ENCODE assay signal across 8 cellular contexts in genomic region chr15:72227720-72228119, GRCh38. TPM values are rescaled to one million over a fixed set of nuclear protein-coding genes. Genes with fewer than 3 reads are reported as not detected.
DNase-seq lines count a peak whose midpoint lies in the region; ATAC-seq and TF ChIP-seq lines count a peak whose summit lies in the region.

No MANE protein-coding gene starts in this region.

- TF ChIP-seq CTCF in GM12865 (IDR thresholded peaks at IDR 0.05; ENCODE audit: insufficient read depth, low read depth, low read length, missing control alignments) = no peak
- no peak for TF ChIP-seq CTCF in Panc1 (IDR thresholded peaks at IDR 0.05)
- no peak for TF ChIP-seq CTCF in coronary artery (IDR thresholded peaks at IDR 0.05)
- no peak for TF ChIP-seq CTCF in prostate gland (IDR thresholded peaks at IDR 0.05)
- no peak for TF ChIP-seq CTCF in GM20000 (IDR thresholded peaks at IDR 0.05; ENCODE audit: extremely low read depth, missing control alignments)
- TF ChIP-seq CTCF in body of pancreas (IDR thresholded peaks at IDR 0.05) = no peak

- peaks cover 49% of the 10 kb centered on the region for H3K4me1 ChIP-seq in Panc1 (ENCODE audit: control insufficient read depth, insufficient read depth, low read length)
- H3K4me1 ChIP-seq in prostate gland (replicated peaks) = peaks cover 23% of the 10 kb centered on the region
- peaks cover 35% of the 10 kb centered on the region for H3K4me1 ChIP-seq in body of pancreas

- ATAC-seq in Panc1 (no peak), body of pancreas (no peak)

- CTCF ChIA-PET in Panc1 (lab: Charles Lee) = interaction anchor here (0.7 to 1.7 kb wide), 2 partner anchors 26 to 1643 kb away, joined by 4 to 19 read pairs; no protein-coding TSS in a partner anchor

- 69% methylated on average over 4 of the region's 4 CpGs for WGBS in prostate gland
- 75 to 91% methylated on average over 4 of the region's 4 CpGs for WGBS in body of pancreas, 2 donors

- TF ChIP-seq POLR2A in prostate gland (IDR thresholded peaks at IDR 0.05) (no peak), body of pancreas (IDR thresholded peaks at IDR 0.05) (no peak)

- intact Hi-C loops in Panc1 (cut with micrococcal nuclease; ENCODE audit: unreplicated experiment) (no loop called here), prostate gland (cut with DNase I) (loop anchor here (10.0 kb wide), 1 partner anchor 113 kb away; the partner anchor contains the start of genes MYO9A and SENP8), body of pancreas (cut with DNase I) (no loop called here)

- POLR2A ChIA-PET in Panc1 (lab: Charles Lee) = interaction anchor here (0.6 to 0.7 kb wide), 3 partner anchors 26 to 295 kb away, joined by 5 to 9 read pairs (median 8); no protein-coding TSS in a partner anchor

- H3K4me3 ChIP-seq in GM12865 (ENCODE audit: low read depth, low read length) (peak overlapping the region; percentile 91), Panc1 (ENCODE audit: low read depth in 2 of 2, low read length in 2 of 2) (peak overlapping the region; percentile 84 to 97), coronary artery (peak overlapping the region; percentile 98), prostate gland (no peak overlapping the region), body of pancreas (no peak overlapping the region)

- H3K9me3 ChIP-seq in Panc1 (ENCODE audit: control insufficient read depth, insufficient read depth, low read depth, low read length) (no peaks in the 10 kb centered on the region), prostate gland (no peaks in the 10 kb centered on the region), body of pancreas (no peaks in the 10 kb centered on the region)

- peak; percentile 21 for DNase-seq in GM12865 (ENCODE audit: low read depth)
- DNase-seq in Panc1 (ENCODE audit: low read depth, low spot score) = no peak
- DNase-seq in coronary artery (ENCODE audit: low spot score) = no peak
- DNase-seq in prostate gland (ENCODE audit: low spot score) = no peak
- DNase-seq in GM20000 (ENCODE audit: low spot score) = no peak
- DNase-seq in stimulated activated CD8-positive, alpha-beta memory T cell treated with anti-CD3 and anti-CD28 coated beads, Interleukin-4, amount 100 ng/mL, for 48 hours = no peak
- DNase-seq in body of pancreas = no peak
- DNase-seq in mucosa of gallbladder (ENCODE audit: low spot score) = no peak

- peaks cover 25% of the 10 kb centered on the region for H3K36me3 ChIP-seq in Panc1 (ENCODE audit: control insufficient read depth, insufficient read depth, low read length)
- no peaks in the 10 kb centered on the region for H3K36me3 ChIP-seq in prostate gland
- no peaks in the 10 kb centered on the region for H3K36me3 ChIP-seq in body of pancreas (replicated peaks in 1 of 2; ENCODE audit: insufficient read depth in 1 of 2, low read depth in 2 of 2)

- H3K27me3 ChIP-seq in Panc1 (ENCODE audit: control insufficient read depth, insufficient read depth, low read length) (no peaks in the 10 kb centered on the region), prostate gland (replicated peaks; ENCODE audit: insufficient read depth) (no peaks in the 10 kb centered on the region), body of pancreas (no peaks in the 10 kb centered on the region)

- no TSS peak for BruUV-seq in Panc1 (replicated peaks; lab: Mats Ljungman, UMichigan)

- peak overlapping the region; percentile 96 for H3K27ac ChIP-seq in Panc1 (ENCODE audit: low read length)
- peak overlapping the region in 1 of 2 donors; percentile 99 for H3K27ac ChIP-seq in coronary artery
- peak overlapping the region; percentile 96 to 98 for H3K27ac ChIP-seq in prostate gland
- peak overlapping the region in 1 of 4 donors; percentile 94 for H3K27ac ChIP-seq in body of pancreas

- in situ Hi-C loops in Panc1 (cut with HindIII; ENCODE audit: low pct_unique_long_range_greater_than_20kb, low sequenced_read_pairs) = no loop called here

RNA-seq across cellular contexts. Expression of gene PKM, which starts 3.3 kb away (rescaled TPM):
- 1,590 TPM for total RNA-seq in Panc1 (2021; ENCODE audit: unreplicated experiment)
- 1,992 TPM for polyA plus RNA-seq in Panc1 (2012; ENCODE audit: insufficient read length)
- total RNA-seq in prostate gland = 100 to 1,000 TPM; 470 to 513 TPM
- 100 to 1,000 TPM in 1 of 2 donors, 10 to 100 TPM in 1; 96.9 to 105 TPM for total RNA-seq in body of pancreas
- 780 TPM for total RNA-seq in mucosa of gallbladder

RNA-seq across cellular contexts. Expression of gene GRAMD2A, which starts 30.1 kb away (rescaled TPM):
- total RNA-seq in Panc1 (2021; ENCODE audit: unreplicated experiment) (1.3 TPM), prostate gland (1 to 10 TPM; 4.3 to 6.4 TPM), body of pancreas (under 1 TPM in 1 of 2 donors, not detected in 1; 0.26 TPM), mucosa of gallbladder (0.55 TPM)
- 2.5 TPM for polyA plus RNA-seq in Panc1 (2012; ENCODE audit: insufficient read length)

RNA-seq across cellular contexts. Expression of gene PARP6, which starts 44.6 kb away (rescaled TPM):
- total RNA-seq in Panc1 (2021; ENCODE audit: unreplicated experiment) (85.7 TPM), prostate gland (10 to 100 TPM; 34.4 to 85.8 TPM), body of pancreas (10 to 100 TPM; 48.3 to 64.9 TPM), mucosa of gallbladder (71.3 TPM)
- 64.5 TPM for polyA plus RNA-seq in Panc1 (2012; ENCODE audit: insufficient read length)

Comparison
In these comparisons a context has a peak if more than half of its experiments do, and no peak if none do; other contexts are left out.
1. H3K4me3 ChIP-seq: peak in GM12865 (single experiment), Panc1 (2 of 2) and coronary artery (single experiment); none in prostate gland (0 of 2) and body of pancreas (0 of 2).